8 cellular contexts compared by ENCODE assay signal in the genomic region with DNA sequence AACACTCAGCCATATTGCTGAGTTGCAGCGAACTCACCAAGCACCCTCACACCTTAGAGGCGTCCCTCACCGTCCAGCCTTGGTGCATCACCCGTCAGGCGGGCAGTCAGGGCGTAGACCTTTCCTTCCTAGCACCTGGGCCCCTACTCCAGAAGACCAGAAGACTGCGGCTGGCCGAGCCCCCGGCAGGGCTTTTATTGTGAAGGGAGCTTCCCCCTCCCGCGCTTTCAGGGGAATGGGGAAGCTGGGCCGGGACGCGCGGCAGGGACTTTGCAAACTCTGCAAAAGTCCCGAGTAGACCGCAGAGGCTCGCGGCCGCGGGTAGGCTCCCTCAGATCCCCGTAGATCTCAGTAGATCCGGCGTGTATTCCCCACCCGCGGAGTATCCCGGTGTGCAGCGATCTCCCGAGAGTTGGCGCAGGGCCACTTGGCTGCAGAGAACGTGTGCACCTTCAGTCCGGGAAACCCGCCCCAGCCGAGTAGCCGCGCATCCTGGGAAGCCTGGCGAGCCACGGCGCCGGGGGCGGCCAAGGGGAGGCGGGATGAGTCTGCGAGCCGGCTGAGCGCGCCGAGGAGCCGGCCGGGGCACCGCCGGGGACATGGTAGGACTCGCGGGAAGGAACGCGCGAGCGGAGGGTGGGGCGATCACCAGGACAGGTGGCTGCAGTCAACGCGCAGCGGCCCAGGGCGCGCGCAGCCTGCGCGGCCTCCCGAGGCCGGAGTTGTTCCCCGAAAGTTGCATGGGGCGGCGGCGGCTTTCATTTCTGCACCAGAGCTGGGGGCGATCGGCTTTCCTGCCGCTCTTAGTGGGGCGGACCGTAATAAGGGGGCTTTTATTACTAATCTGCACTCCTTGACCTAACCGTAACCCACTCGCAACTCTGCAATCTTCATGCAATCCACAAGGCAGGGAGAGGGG. TPM values are rescaled to one million over a fixed set of nuclear protein-coding genes. Genes with fewer than 3 reads are reported as not detected.
A peak's percentile ranks its signal among the peaks of the same experiment; 100 is the strongest.
DNase-seq lines count a peak whose midpoint lies in the region; ATAC-seq, FAIRE-seq and TF ChIP-seq lines count a peak whose summit lies in the region.

Gene GASK1A (plus strand): TSS at position 268 of the 919 bp plus-strand sequence. CDS start 332 bp downstream, at position 600.

- H3K36me3 Mint-ChIP-seq in activated CD4-positive, alpha-beta T cell treated with anti-CD3 and anti-CD28 coated beads, Interleukin-2, amount 10 ng/mL, durations not matched to agents 24 days and 14 days (ENCODE audit: low read depth) = no peaks in the 10 kb centered on the region
- H3K36me3 Mint-ChIP-seq in T-helper 17 cell (ENCODE audit: low read depth) = peaks cover 4% of the 10 kb centered on the region
- peaks cover 3% of the 10 kb centered on the region for H3K36me3 Mint-ChIP-seq in mesothelial cell of epicardium

- no peak for TF ChIP-seq POLR2A in GM12892 (IDR thresholded peaks at IDR 0.05; ENCODE audit: low read depth, low read length)

- peaks cover 1% of the 10 kb centered on the region for H3K4me1 Mint-ChIP-seq in activated CD4-positive, alpha-beta T cell treated with anti-CD3 and anti-CD28 coated beads, Interleukin-2, amount 10 ng/mL, durations not matched to agents 24 days and 14 days
- peaks cover 6% of the 10 kb centered on the region for H3K4me1 Mint-ChIP-seq in T-helper 17 cell
- peaks cover 2% of the 10 kb centered on the region for H3K4me1 Mint-ChIP-seq in mesothelial cell of epicardium

- H3K9ac ChIP-seq in subcutaneous abdominal adipose tissue (ENCODE audit: low read length in 5 of 5) = peak within 1 kb of the TSS in 4 of 5 donors; percentile 6 to 49 (median 42)

- intact Hi-C loops in activated CD4-positive, alpha-beta T cell treated with anti-CD3 and anti-CD28 coated beads, Interleukin-2, amount 10 ng/mL, durations not matched to agents 24 days and 14 days (cut with micrococcal nuclease) = no loop called here

- DNase-seq in activated CD4-positive, alpha-beta T cell treated with anti-CD3 and anti-CD28 coated beads, Interleukin-2, amount 10 ng/mL, durations not matched to agents 24 days and 14 days = no peak
- no peak for DNase-seq in activated CD4-positive, alpha-beta T cell treated with anti-CD3 and anti-CD28 coated beads, Interleukin-2, amount 50 U/mL, for 4 hours
- DNase-seq in T-helper 17 cell = no peak
- peak; percentile 76 for DNase-seq in ecto neural progenitor cell (ENCODE audit: low spot score)
- peak in 1 of 2 experiments; percentile 54 for DNase-seq in mesothelial cell of epicardium (ENCODE audit: low spot score in 2 of 2, unreplicated experiment in 2 of 2)
- DNase-seq in cortex of kidney (lab: John Stamatoyannopoulos, UW) = no peak
- no peak for DNase-seq in GM12892 (ENCODE audit: insufficient read length)

- FAIRE-seq in GM12892 (lab: Jason Lieb, UNC) = no peak

- no peak within 1 kb of the TSS for H3K27ac ChIP-seq in subcutaneous abdominal adipose tissue (ENCODE audit: low read depth, low read length)

- no peak for TF ChIP-seq CTCF in mesothelial cell of epicardium (IDR thresholded peaks at IDR 0.05; ENCODE audit: unreplicated experiment)

- peaks cover 42% of the 10 kb centered on the region for H3K27me3 Mint-ChIP-seq in activated CD4-positive, alpha-beta T cell treated with anti-CD3 and anti-CD28 coated beads, Interleukin-2, amount 10 ng/mL, durations not matched to agents 24 days and 14 days
- H3K27me3 Mint-ChIP-seq in T-helper 17 cell = peaks cover 50% of the 10 kb centered on the region
- H3K27me3 Mint-ChIP-seq in mesothelial cell of epicardium (ENCODE audit: low read depth) = peaks cover 81% of the 10 kb centered on the region

- peaks cover 5% of the 10 kb centered on the region for H3K9me3 Mint-ChIP-seq in activated CD4-positive, alpha-beta T cell treated with anti-CD3 and anti-CD28 coated beads, Interleukin-2, amount 10 ng/mL, durations not matched to agents 24 days and 14 days
- H3K9me3 Mint-ChIP-seq in mesothelial cell of epicardium = peaks cover 30% of the 10 kb centered on the region

- peak within 1 kb of the TSS; percentile 72 to 91 (median 78) for H3K4me3 ChIP-seq in subcutaneous abdominal adipose tissue (ENCODE audit: low read depth in 1 of 5, low read length in 5 of 5)

- no peaks in the 10 kb centered on the region for H3K36me3 ChIP-seq in subcutaneous abdominal adipose tissue (ENCODE audit: control insufficient read depth in 5 of 5, insufficient read depth in 5 of 5, low read length in 5 of 5)

- H3K4me3 Mint-ChIP-seq in activated CD4-positive, alpha-beta T cell treated with anti-CD3 and anti-CD28 coated beads, Interleukin-2, amount 10 ng/mL, durations not matched to agents 24 days and 14 days = peak within 1 kb of the TSS; percentile 55
- H3K4me3 Mint-ChIP-seq in T-helper 17 cell (peak within 1 kb of the TSS; percentile 69), mesothelial cell of epicardium (peak within 1 kb of the TSS; percentile 68)

- peak; percentile 47 for ATAC-seq in T-helper 17 cell

- H3K27me3 ChIP-seq in subcutaneous abdominal adipose tissue (ENCODE audit: control insufficient read depth in 5 of 5, insufficient read depth in 4 of 5, low read length in 5 of 5) = peaks cover 0 to 13% (median 0%) of the 10 kb centered on the region in 5 donors

- no peak within 1 kb of the TSS for H3K27ac Mint-ChIP-seq in activated CD4-positive, alpha-beta T cell treated with anti-CD3 and anti-CD28 coated beads, Interleukin-2, amount 10 ng/mL, durations not matched to agents 24 days and 14 days
- H3K27ac Mint-ChIP-seq in T-helper 17 cell = no peak within 1 kb of the TSS
- no peak within 1 kb of the TSS for H3K27ac Mint-ChIP-seq in mesothelial cell of epicardium

- H3K9me3 ChIP-seq in T-helper 17 cell (ENCODE audit: control insufficient read depth, low read length, poor library complexity, severe bottlenecking) (no peaks in the 10 kb centered on the region), subcutaneous abdominal adipose tissue (ENCODE audit: control insufficient read depth in 5 of 5, low read length in 5 of 5) (peaks cover 0 to 9% (median 4%) of the 10 kb centered on the region in 5 donors)

- peaks cover 0 to 32% (median 25%) of the 10 kb centered on the region in 5 donors for H3K4me1 ChIP-seq in subcutaneous abdominal adipose tissue (ENCODE audit: control insufficient read depth in 5 of 5, insufficient read depth in 5 of 5, low read length in 5 of 5)

RNA-seq across cellular contexts. Expression of gene GASK1A, which starts in this region (rescaled TPM):
- not detected in 2 replicates for total RNA-seq in activated CD4-positive, alpha-beta T cell treated with anti-CD3 and anti-CD28 coated beads, Interleukin-2, amount 10 ng/mL, durations not matched to agents 24 days and 14 days
- total RNA-seq in T-helper 17 cell (not detected), mesothelial cell of epicardium (0.75 to 1.6 TPM (median 0.84 TPM) in 3 replicates)
- not detected for polyA plus RNA-seq in GM12892 (2012; ENCODE audit: missing spikeins)

Comparison
In these comparisons a context has a peak if more than half of its experiments do, and no peak if none do; other contexts are left out.
1. Peak in ATAC-seq in T-helper 17 cell; RNA of the gene not detected or under 1 TPM.